1 cellular context compared by ENCODE assay signal in the genomic region with DNA sequence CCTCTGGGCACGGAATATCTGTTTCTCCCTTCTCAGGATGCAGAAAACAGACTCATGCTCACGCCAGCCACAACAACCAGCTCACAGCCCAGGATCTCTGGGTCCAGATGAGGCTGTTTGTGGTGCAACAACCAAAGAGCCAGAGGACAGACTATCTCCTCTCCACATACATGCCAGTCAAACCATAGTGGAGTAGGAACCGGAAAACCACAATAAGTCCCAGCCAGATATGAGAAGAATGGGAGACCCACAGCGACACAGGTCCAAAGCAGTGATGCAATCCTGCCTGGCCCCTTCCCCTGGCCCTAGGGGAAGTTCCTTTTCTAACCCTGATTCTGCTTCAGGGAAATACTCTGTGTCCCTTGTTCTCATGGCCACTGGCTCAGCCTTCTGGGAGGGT.
TF ChIP-seq lines count a peak whose summit lies in the region.

No MANE protein-coding gene starts in this region.

TF ChIP-seq in K562, 482 proteins besides CTCF, POLR2A, EP300 and RAD21 (continued from another document and continues in another):
- TF ChIP-seq, protein P1, sequence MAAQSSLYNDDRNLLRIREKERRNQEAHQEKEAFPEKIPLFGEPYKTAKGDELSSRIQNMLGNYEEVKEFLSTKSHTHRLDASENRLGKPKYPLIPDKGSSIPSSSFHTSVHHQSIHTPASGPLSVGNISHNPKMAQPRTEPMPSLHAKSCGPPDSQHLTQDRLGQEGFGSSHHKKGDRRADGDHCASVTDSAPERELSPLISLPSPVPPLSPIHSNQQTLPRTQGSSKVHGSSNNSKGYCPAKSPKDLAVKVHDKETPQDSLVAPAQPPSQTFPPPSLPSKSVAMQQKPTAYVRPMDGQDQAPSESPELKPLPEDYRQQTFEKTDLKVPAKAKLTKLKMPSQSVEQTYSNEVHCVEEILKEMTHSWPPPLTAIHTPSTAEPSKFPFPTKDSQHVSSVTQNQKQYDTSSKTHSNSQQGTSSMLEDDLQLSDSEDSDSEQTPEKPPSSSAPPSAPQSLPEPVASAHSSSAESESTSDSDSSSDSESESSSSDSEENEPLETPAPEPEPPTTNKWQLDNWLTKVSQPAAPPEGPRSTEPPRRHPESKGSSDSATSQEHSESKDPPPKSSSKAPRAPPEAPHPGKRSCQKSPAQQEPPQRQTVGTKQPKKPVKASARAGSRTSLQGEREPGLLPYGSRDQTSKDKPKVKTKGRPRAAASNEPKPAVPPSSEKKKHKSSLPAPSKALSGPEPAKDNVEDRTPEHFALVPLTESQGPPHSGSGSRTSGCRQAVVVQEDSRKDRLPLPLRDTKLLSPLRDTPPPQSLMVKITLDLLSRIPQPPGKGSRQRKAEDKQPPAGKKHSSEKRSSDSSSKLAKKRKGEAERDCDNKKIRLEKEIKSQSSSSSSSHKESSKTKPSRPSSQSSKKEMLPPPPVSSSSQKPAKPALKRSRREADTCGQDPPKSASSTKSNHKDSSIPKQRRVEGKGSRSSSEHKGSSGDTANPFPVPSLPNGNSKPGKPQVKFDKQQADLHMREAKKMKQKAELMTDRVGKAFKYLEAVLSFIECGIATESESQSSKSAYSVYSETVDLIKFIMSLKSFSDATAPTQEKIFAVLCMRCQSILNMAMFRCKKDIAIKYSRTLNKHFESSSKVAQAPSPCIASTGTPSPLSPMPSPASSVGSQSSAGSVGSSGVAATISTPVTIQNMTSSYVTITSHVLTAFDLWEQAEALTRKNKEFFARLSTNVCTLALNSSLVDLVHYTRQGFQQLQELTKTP (IDR thresholded peaks at IDR 0.05; ENCODE audit: low read depth in 1 of 2, partially characterized antibody in 2 of 2), result no peak
- no peak for TF ChIP-seq TSC22D4 (tag; IDR thresholded peaks at IDR 0.05)
- TF ChIP-seq NFATC3 (IDR thresholded peaks at IDR 0.05), result no peak
- TF ChIP-seq HDAC8 (tag; IDR thresholded peaks at IDR 0.05), result no peak
- no peak for TF ChIP-seq ZFP1 (CRISPR knock-in tag; IDR thresholded peaks at IDR 0.05)
- TF ChIP-seq, protein P2, sequence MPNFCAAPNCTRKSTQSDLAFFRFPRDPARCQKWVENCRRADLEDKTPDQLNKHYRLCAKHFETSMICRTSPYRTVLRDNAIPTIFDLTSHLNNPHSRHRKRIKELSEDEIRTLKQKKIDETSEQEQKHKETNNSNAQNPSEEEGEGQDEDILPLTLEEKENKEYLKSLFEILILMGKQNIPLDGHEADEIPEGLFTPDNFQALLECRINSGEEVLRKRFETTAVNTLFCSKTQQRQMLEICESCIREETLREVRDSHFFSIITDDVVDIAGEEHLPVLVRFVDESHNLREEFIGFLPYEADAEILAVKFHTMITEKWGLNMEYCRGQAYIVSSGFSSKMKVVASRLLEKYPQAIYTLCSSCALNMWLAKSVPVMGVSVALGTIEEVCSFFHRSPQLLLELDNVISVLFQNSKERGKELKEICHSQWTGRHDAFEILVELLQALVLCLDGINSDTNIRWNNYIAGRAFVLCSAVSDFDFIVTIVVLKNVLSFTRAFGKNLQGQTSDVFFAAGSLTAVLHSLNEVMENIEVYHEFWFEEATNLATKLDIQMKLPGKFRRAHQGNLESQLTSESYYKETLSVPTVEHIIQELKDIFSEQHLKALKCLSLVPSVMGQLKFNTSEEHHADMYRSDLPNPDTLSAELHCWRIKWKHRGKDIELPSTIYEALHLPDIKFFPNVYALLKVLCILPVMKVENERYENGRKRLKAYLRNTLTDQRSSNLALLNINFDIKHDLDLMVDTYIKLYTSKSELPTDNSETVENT (CRISPR knock-in tag; IDR thresholded peaks at IDR 0.05), result no peak
- TF ChIP-seq, protein P3, sequence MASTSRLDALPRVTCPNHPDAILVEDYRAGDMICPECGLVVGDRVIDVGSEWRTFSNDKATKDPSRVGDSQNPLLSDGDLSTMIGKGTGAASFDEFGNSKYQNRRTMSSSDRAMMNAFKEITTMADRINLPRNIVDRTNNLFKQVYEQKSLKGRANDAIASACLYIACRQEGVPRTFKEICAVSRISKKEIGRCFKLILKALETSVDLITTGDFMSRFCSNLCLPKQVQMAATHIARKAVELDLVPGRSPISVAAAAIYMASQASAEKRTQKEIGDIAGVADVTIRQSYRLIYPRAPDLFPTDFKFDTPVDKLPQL (IDR thresholded peaks at IDR 0.05; ENCODE audit: extremely low read depth, insufficient read length), result no peak
- TF ChIP-seq TEAD1 (CRISPR knock-in tag; IDR thresholded peaks at IDR 0.05), result peak; percentile 29 to 47; a peak in 2 of 4 replicates
- TF ChIP-seq, protein P4, sequence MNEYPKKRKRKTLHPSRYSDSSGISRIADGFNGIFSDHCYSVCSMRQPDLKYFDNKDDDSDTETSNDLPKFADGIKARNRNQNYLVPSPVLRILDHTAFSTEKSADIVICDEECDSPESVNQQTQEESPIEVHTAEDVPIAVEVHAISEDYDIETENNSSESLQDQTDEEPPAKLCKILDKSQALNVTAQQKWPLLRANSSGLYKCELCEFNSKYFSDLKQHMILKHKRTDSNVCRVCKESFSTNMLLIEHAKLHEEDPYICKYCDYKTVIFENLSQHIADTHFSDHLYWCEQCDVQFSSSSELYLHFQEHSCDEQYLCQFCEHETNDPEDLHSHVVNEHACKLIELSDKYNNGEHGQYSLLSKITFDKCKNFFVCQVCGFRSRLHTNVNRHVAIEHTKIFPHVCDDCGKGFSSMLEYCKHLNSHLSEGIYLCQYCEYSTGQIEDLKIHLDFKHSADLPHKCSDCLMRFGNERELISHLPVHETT (CRISPR knock-in tag; conservative IDR thresholded peaks at IDR 0.05 in 1 of 2, IDR thresholded peaks at IDR 0.05 in 1 of 2), result 0 out of 4 replicates have a peak, but pooled peaks of 1 of the 2 experiments have one; percentile 28
- no peak for TF ChIP-seq ZNF79 (CRISPR knock-in tag; IDR thresholded peaks at IDR 0.05; ENCODE audit: low read depth)
- TF ChIP-seq, protein P5, sequence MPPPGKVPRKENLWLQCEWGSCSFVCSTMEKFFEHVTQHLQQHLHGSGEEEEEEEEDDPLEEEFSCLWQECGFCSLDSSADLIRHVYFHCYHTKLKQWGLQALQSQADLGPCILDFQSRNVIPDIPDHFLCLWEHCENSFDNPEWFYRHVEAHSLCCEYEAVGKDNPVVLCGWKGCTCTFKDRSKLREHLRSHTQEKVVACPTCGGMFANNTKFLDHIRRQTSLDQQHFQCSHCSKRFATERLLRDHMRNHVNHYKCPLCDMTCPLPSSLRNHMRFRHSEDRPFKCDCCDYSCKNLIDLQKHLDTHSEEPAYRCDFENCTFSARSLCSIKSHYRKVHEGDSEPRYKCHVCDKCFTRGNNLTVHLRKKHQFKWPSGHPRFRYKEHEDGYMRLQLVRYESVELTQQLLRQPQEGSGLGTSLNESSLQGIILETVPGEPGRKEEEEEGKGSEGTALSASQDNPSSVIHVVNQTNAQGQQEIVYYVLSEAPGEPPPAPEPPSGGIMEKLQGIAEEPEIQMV (tag; conservative IDR thresholded peaks at IDR 0.05; ENCODE audit: low read depth), result no peak
- no peak for TF ChIP-seq ZNF780A (CRISPR knock-in tag; IDR thresholded peaks at IDR 0.05)
- TF ChIP-seq LCOR (CRISPR knock-in tag; IDR thresholded peaks at IDR 0.05), result no peak
- TF ChIP-seq SMC3 (conservative IDR thresholded peaks at IDR 0.05; ENCODE audit: insufficient read depth, low read depth, low read length), result no peak
- TF ChIP-seq EZH2 (IDR thresholded peaks at IDR 0.05; ENCODE audit: borderline replicate concordance, low read depth, low read length), result no peak
- TF ChIP-seq, protein P6, sequence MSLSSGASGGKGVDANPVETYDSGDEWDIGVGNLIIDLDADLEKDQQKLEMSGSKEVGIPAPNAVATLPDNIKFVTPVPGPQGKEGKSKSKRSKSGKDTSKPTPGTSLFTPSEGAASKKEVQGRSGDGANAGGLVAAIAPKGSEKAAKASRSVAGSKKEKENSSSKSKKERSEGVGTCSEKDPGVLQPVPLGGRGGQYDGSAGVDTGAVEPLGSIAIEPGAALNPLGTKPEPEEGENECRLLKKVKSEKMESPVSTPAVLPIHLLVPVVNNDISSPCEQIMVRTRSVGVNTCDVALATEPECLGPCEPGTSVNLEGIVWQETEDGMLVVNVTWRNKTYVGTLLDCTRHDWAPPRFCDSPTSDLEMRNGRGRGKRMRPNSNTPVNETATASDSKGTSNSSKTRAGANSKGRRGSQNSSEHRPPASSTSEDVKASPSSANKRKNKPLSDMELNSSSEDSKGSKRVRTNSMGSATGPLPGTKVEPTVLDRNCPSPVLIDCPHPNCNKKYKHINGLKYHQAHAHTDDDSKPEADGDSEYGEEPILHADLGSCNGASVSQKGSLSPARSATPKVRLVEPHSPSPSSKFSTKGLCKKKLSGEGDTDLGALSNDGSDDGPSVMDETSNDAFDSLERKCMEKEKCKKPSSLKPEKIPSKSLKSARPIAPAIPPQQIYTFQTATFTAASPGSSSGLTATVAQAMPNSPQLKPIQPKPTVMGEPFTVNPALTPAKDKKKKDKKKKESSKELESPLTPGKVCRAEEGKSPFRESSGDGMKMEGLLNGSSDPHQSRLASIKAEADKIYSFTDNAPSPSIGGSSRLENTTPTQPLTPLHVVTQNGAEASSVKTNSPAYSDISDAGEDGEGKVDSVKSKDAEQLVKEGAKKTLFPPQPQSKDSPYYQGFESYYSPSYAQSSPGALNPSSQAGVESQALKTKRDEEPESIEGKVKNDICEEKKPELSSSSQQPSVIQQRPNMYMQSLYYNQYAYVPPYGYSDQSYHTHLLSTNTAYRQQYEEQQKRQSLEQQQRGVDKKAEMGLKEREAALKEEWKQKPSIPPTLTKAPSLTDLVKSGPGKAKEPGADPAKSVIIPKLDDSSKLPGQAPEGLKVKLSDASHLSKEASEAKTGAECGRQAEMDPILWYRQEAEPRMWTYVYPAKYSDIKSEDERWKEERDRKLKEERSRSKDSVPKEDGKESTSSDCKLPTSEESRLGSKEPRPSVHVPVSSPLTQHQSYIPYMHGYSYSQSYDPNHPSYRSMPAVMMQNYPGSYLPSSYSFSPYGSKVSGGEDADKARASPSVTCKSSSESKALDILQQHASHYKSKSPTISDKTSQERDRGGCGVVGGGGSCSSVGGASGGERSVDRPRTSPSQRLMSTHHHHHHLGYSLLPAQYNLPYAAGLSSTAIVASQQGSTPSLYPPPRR (CRISPR knock-in tag; IDR thresholded peaks at IDR 0.05; ENCODE audit: borderline replicate concordance), result no peak
- TF ChIP-seq SREBF2 (CRISPR knock-in tag; IDR thresholded peaks at IDR 0.05), result no peak
- no peak for TF ChIP-seq ZNF785 (CRISPR knock-in tag; IDR thresholded peaks at IDR 0.05)
- no peak for TF ChIP-seq PHF20 (IDR thresholded peaks at IDR 0.05; ENCODE audit: partially characterized antibody)
- TF ChIP-seq ZBTB1 (CRISPR knock-in tag; IDR thresholded peaks at IDR 0.05; ENCODE audit: borderline replicate concordance, low read depth), result peak; percentile 84; the same call in 1 of the 2 replicates
- no peak; the same call in 1 of the 2 replicates for TF ChIP-seq FOXK1 (CRISPR knock-in tag; IDR thresholded peaks at IDR 0.05; ENCODE audit: borderline replicate concordance)
- no peak for TF ChIP-seq ELF1 (tag; IDR thresholded peaks at IDR 0.05)
- no peak for TF ChIP-seq ZNF436 (CRISPR knock-in tag; IDR thresholded peaks at IDR 0.05)
- no peak for TF ChIP-seq NR2F6 (CRISPR knock-in tag; IDR thresholded peaks at IDR 0.05)
- TF ChIP-seq FOXA1 (IDR thresholded peaks at IDR 0.05; ENCODE audit: borderline replicate concordance), result no peak
- no peak for TF ChIP-seq NCOA4 (IDR thresholded peaks at IDR 0.05; ENCODE audit: partially characterized antibody)
- no peak for TF ChIP-seq COPS2 (conservative IDR thresholded peaks at IDR 0.05)
- TF ChIP-seq HNRNPLL (IDR thresholded peaks at IDR 0.05; ENCODE audit: low read depth, low read length, poor library complexity, severe bottlenecking), result no peak
- no peak for TF ChIP-seq E2F3 (CRISPR knock-in tag; IDR thresholded peaks at IDR 0.05)
- TF ChIP-seq, protein P7, sequence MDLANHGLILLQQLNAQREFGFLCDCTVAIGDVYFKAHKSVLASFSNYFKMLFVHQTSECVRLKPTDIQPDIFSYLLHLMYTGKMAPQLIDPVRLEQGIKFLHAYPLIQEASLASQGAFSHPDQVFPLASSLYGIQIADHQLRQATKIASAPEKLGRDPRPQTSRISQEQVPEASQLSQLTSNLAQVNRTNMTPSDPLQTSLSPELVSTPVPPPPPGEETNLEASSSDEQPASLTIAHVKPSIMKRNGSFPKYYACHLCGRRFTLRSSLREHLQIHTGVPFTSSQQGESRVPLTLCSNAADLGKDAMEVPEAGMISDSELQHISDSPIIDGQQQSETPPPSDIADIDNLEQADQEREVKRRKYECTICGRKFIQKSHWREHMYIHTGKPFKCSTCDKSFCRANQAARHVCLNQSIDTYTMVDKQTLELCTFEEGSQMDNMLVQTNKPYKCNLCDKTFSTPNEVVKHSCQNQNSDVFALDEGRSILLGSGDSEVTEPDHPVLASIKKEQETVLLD (IDR thresholded peaks at IDR 0.05), result no peak
- TF ChIP-seq BCL6 (CRISPR knock-in tag; IDR thresholded peaks at IDR 0.05), result no peak
- peak; percentile 89; the same call in 1 of the 2 replicates for TF ChIP-seq ZBTB7A (IDR thresholded peaks at IDR 0.05; ENCODE audit: borderline replicate concordance, control insufficient read depth, low read depth, low read length)
- TF ChIP-seq ZNF445 (CRISPR knock-in tag; IDR thresholded peaks at IDR 0.05; ENCODE audit: low read depth), result no peak
- no peak for TF ChIP-seq PTBP1 (IDR thresholded peaks at IDR 0.05; ENCODE audit: low read depth, low read length)
- no peak for TF ChIP-seq STAG1 (CRISPR knock-in tag; IDR thresholded peaks at IDR 0.05; ENCODE audit: borderline replicate concordance)
- no peak for TF ChIP-seq SPI1 (IDR thresholded peaks at IDR 0.05; ENCODE audit: borderline replicate concordance, low read depth, low read length)
- TF ChIP-seq HIVEP1 (CRISPR knock-in tag; IDR thresholded peaks at IDR 0.05), result no peak
- TF ChIP-seq PPARD (CRISPR knock-in tag; IDR thresholded peaks at IDR 0.05), result no peak
- TF ChIP-seq, protein P8, sequence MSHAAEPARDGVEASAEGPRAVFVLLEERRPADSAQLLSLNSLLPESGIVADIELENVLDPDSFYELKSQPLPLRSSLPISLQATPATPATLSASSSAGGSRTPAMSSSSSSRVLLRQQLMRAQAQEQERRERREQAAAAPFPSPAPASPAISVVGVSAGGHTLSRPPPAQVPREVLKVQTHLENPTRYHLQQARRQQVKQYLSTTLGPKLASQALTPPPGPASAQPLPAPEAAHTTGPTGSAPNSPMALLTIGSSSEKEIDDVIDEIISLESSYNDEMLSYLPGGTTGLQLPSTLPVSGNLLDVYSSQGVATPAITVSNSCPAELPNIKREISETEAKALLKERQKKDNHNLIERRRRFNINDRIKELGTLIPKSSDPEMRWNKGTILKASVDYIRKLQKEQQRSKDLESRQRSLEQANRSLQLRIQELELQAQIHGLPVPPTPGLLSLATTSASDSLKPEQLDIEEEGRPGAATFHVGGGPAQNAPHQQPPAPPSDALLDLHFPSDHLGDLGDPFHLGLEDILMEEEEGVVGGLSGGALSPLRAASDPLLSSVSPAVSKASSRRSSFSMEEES (CRISPR knock-in tag; IDR thresholded peaks at IDR 0.05), result no peak
- TF ChIP-seq ETV6 (IDR thresholded peaks at IDR 0.05; ENCODE audit: borderline replicate concordance in 1 of 2, low read depth in 2 of 2, low read length in 1 of 2), result 0 out of 4 replicates have a peak, but pooled peaks of 1 of the 2 experiments have one; percentile 46
- no peak for TF ChIP-seq ETV6 (CRISPR knock-in tag; IDR thresholded peaks at IDR 0.05; ENCODE audit: borderline replicate concordance)
- no peak; a peak in 1 of 4 replicates for TF ChIP-seq HDAC1 (IDR thresholded peaks at IDR 0.05)
- no peak for TF ChIP-seq MAFF (IDR thresholded peaks at IDR 0.05; ENCODE audit: low read length)
- TF ChIP-seq HSF4 (CRISPR knock-in tag; IDR thresholded peaks at IDR 0.05; ENCODE audit: borderline replicate concordance), result no peak
- peak; percentile 89 for TF ChIP-seq ARID1B (IDR thresholded peaks at IDR 0.05)
